22 cellular contexts compared by ENCODE assay signal in genomic region chr6:439681-440167, GRCh38. TPM values are rescaled to one million over a fixed set of nuclear protein-coding genes. Genes with fewer than 3 reads are reported as not detected.
A peak's percentile ranks its signal among the peaks of the same experiment; 100 is the strongest.
DNase-seq lines count a peak whose midpoint lies in the region; ATAC-seq, FAIRE-seq and TF ChIP-seq lines count a peak whose summit lies in the region.
"Had no signal": no experiment of that assay in that cellular context is flagged by ENCODE, and none has a peak within 500 bp of the region (broad histone marks: within the 10 kb centered on the region; RNA-seq: fewer than 3 reads in every experiment).

No MANE protein-coding gene starts in this region.

- H3K27ac ChIP-seq in heart right ventricle, result no peak overlapping the region
- H3K27ac ChIP-seq: 22Rv1, esophagus squamous epithelium, KMS-11, upper lobe of left lung had no signal

- no peaks in the 10 kb centered on the region for H3K9me3 ChIP-seq in heart right ventricle
- H3K9me3 ChIP-seq: esophagus squamous epithelium, upper lobe of left lung had no signal

- no peak for FAIRE-seq in GM19239 (lab: Jason Lieb, UNC)
- FAIRE-seq: small intestine had no signal

- intact Hi-C loops in heart right ventricle (cut with DNase I), result no loop called here

- DNase-seq in DMS 273 (lab: John Stamatoyannopoulos, UW; ENCODE audit: unreplicated experiment), result peak; percentile 25
- DNase-seq in DMS 273 treated with DMSO at 0.1 percent for 48 hours (lab: John Stamatoyannopoulos, UW), result no peak
- DNase-seq in GM03348 (ENCODE audit: low spot score), result peak; percentile 36
- peak; percentile 45 for DNase-seq in OCI-M1 (lab: John Stamatoyannopoulos, UW)
- DNase-seq in heart right ventricle, result peak in 1 of 2 donors; percentile 27
- DNase-seq in GM19239 (ENCODE audit: insufficient read length, low spot score), result no peak
- DNase-seq in GM20000 (ENCODE audit: low spot score), result no peak
- DNase-seq: activated CD4-positive, alpha-beta T cell treated with anti-CD3 and anti-CD28 coated beads, Interleukin-2, amount 10 ng/mL, durations not matched to agents 24 days and 14 days; activated effector memory CD4-positive, alpha-beta T cell treated with anti-CD3 and anti-CD28 coated beads, Interleukin-2, amount 50 U/mL, for 16 hours; activated naive CD8-positive, alpha-beta T cell treated with anti-CD3 and anti-CD28 coated beads, Interleukin-2, amount 50 U/mL, for 24 hours; effector memory CD4-positive, alpha-beta T cell; esophagus squamous epithelium; H9; MV-4-11; NCI-H2227 treated with DMSO at 0.1 percent for 48 hours; small intestine; stimulated activated CD4-positive, alpha-beta T cell treated with anti-CD3 and anti-CD28 coated beads, Interleukin-4, amount 100 ng/mL, for 24 hours; upper lobe of left lung had no signal

- peaks cover 0 to 4% (median 0%) of the 10 kb centered on the region in 7 donors for H3K27me3 ChIP-seq in heart right ventricle
- H3K27me3 ChIP-seq: upper lobe of left lung had no signal

- H3K36me3 ChIP-seq in heart right ventricle, result no peaks in the 10 kb centered on the region
- H3K36me3 ChIP-seq: esophagus squamous epithelium, upper lobe of left lung had no signal

- TF ChIP-seq CTCF in heart right ventricle (IDR thresholded peaks at IDR 0.05), result no peak
- no peak for TF ChIP-seq CTCF in GM20000 (IDR thresholded peaks at IDR 0.05; ENCODE audit: extremely low read depth, missing control alignments)

- no peak overlapping the region for H3K4me3 ChIP-seq in heart right ventricle
- H3K4me3 ChIP-seq: esophagus squamous epithelium, upper lobe of left lung had no signal

- H3K4me1 ChIP-seq in heart right ventricle, result peaks cover 0 to 21% (median 0%) of the 10 kb centered on the region in 9 donors
- H3K4me1 ChIP-seq: esophagus squamous epithelium, upper lobe of left lung had no signal

- WGBS in heart right ventricle, 2 donors, result 38 to 47% methylated on average over 8 of the region's 8 CpGs

- ATAC-seq in heart right ventricle (peak in 6 of 8 donors; percentile 36 to 89 (median 72)), HG03095 (IDR thresholded peaks at IDR 0.05; ENCODE audit: unreplicated experiment) (no peak)
- ATAC-seq: activated naive CD8-positive, alpha-beta T cell treated with anti-CD3 and anti-CD28 coated beads, Interleukin-2, amount 50 U/mL, for 24 hours had no signal

RNA-seq across cellular contexts. Expression of gene IRF4, which starts 48.2 kb away (rescaled TPM):
- 1 to 10 TPM in 2 of 10 donors, under 1 TPM in 7, not detected in 1; 0.05 to 3.6 (median 0.32) TPM for total RNA-seq in heart right ventricle
- under 1 TPM; 0.04 to 0.15 TPM for polyA plus RNA-seq in heart right ventricle
- total RNA-seq: progenitor cell of endocrine pancreas had no signal

Comparison
In these comparisons a context has a peak if more than half of its experiments do, and no peak if none do; other contexts are left out.
1. DNase-seq: peak in DMS 273 (single experiment), GM03348 (single experiment) and OCI-M1 (single experiment); none in DMS 273 treated with DMSO at 0.1 percent for 48 hours (single experiment), GM19239 (single experiment) and GM20000 (single experiment).